In the genomic region with DNA sequence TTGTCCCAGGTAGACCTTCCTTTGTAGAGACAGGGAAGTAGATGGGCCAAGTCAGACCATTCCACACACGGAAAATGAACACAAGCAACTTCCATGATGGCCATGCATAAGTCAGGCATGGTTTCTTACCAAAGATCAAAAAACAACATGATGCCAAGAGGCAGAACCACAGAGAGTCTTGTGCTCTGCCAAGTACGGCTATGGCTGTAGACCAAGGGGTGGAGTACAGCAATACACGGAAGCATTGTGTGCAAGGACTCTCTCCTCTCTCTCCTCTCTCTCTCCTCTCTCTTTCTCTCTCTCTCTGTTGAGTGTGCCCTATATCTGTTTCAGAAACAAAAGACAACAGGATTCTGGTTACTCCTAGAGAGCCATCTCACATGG, we compare ENCODE assay signal across 14 cellular contexts.
"Had no signal": no experiment of that assay in that cellular context is flagged by ENCODE, and none has a peak within 500 bp of the region (broad histone marks: within the 10 kb centered on the region; RNA-seq: fewer than 3 reads in every experiment).

No MANE protein-coding gene starts in this region.

- ATAC-seq: activated CD4-positive, alpha-beta T cell treated with anti-CD3 and anti-CD28 coated beads for 36 hours had no signal

- H3K4me2 ChIP-seq: hepatocyte had no signal

- H3K27me3 ChIP-seq: hepatocyte, transverse colon had no signal

- H3K9me3 ChIP-seq: transverse colon had no signal

- H3K9ac ChIP-seq: parathyroid adenoma had no signal

- H3K27ac ChIP-seq: hepatocyte, parathyroid adenoma, transverse colon had no signal

- H3K36me3 ChIP-seq: transverse colon had no signal

- H3K4me3 ChIP-seq: hepatocyte, transverse colon had no signal

- H2AFZ ChIP-seq: hepatocyte, parathyroid adenoma had no signal

- H3K27me3 Mint-ChIP-seq: activated CD4-positive, alpha-beta T cell treated with anti-CD3 and anti-CD28 coated beads for 36 hours; activated naive CD4-positive, alpha-beta T cell treated with anti-CD3 and anti-CD28 coated beads, Interleukin-2, amount 10 ng/mL, durations not matched to agents 7 days and 5 days had no signal

- H3K4me3 Mint-ChIP-seq: activated CD4-positive, alpha-beta T cell treated with anti-CD3 and anti-CD28 coated beads for 36 hours; activated naive CD4-positive, alpha-beta T cell treated with anti-CD3 and anti-CD28 coated beads, Interleukin-2, amount 10 ng/mL, durations not matched to agents 7 days and 5 days had no signal

- DNase-seq: activated CD4-positive, alpha-beta T cell treated with anti-CD3 and anti-CD28 coated beads for 36 hours; activated CD8-positive, alpha-beta memory T cell treated with anti-CD3 and anti-CD28 coated beads for 24 hours; activated naive CD4-positive, alpha-beta T cell treated with anti-CD3 and anti-CD28 coated beads, Interleukin-2, amount 10 ng/mL, durations not matched to agents 7 days and 5 days; central memory CD4-positive, alpha-beta T cell; cortex of kidney; effector memory CD4-positive, alpha-beta T cell; retina; stimulated activated CD4-positive, alpha-beta T cell treated with anti-CD3 and anti-CD28 coated beads, Interleukin-15, amount 100 ng/mL, for 24 hours; SW 1271; T-helper 9 cell; transverse colon had no signal

- H3K27ac Mint-ChIP-seq: activated CD4-positive, alpha-beta T cell treated with anti-CD3 and anti-CD28 coated beads for 36 hours; activated T-helper 2 cell treated with anti-CD3 and anti-CD28 coated beads, Interferon-gamma antibody, Interleukin-2, Interleukin-4, amounts not matched to agents 10 μg/mL and 5 μg/mL and 100 μg/mL, durations not matched to agents 14 hours and 24 hours and 36 hours had no signal

- H3K4me1 ChIP-seq: parathyroid adenoma had no signal

- H3K79me2 ChIP-seq: hepatocyte, parathyroid adenoma had no signal
